ENCODE assay signal across 20 cellular contexts in genomic region chr5:68746220-68747076, GRCh38.
DNase-seq lines count a peak whose midpoint lies in the region; TF ChIP-seq lines count a peak whose summit lies in the region.
"Had no signal": no experiment of that assay in that cellular context is flagged by ENCODE, and none has a peak within 500 bp of the region (broad histone marks: within the 10 kb centered on the region; RNA-seq: fewer than 3 reads in every experiment).

No MANE protein-coding gene starts in this region.

- peak overlapping the region; percentile 95 for H3K27ac ChIP-seq in VCaP
- H3K27ac ChIP-seq in esophagus squamous epithelium, result no peak overlapping the region
- H3K27ac ChIP-seq: cardiac muscle cell, right atrium auricular region, testis had no signal

- peaks cover 2 to 6% (median 2%) of the 10 kb centered on the region in 7 donors for H3K9me3 Mint-ChIP-seq in CD14-positive monocyte
- H3K9me3 Mint-ChIP-seq: endodermal cell, memory B cell had no signal

- H3K27ac Mint-ChIP-seq in CD14-positive monocyte, result no peak overlapping the region
- H3K27ac Mint-ChIP-seq: activated naive CD4-positive, alpha-beta T cell treated with anti-CD3 and anti-CD28 coated beads, Interleukin-2, amount 50 U/mL, for 24 hours; CD4-positive, CD25-positive, alpha-beta regulatory T cell; endodermal cell; memory B cell had no signal

- 48% methylated on average over 12 to 13 of the region's 13 CpGs for WGBS in esophagus squamous epithelium, 2 donors

- H3K4me3 Mint-ChIP-seq in CD14-positive monocyte, result no peak overlapping the region
- H3K4me3 Mint-ChIP-seq: activated naive CD4-positive, alpha-beta T cell treated with anti-CD3 and anti-CD28 coated beads, Interleukin-2, amount 50 U/mL, for 24 hours; CD4-positive, CD25-positive, alpha-beta regulatory T cell; endodermal cell; memory B cell had no signal

- peaks cover 0 to 3% (median 0%) of the 10 kb centered on the region in 4 donors for H3K27me3 ChIP-seq in esophagus squamous epithelium
- H3K27me3 ChIP-seq: right atrium auricular region, testis had no signal

- no peak overlapping the region for H3K4me3 ChIP-seq in esophagus squamous epithelium
- H3K4me3 ChIP-seq: cardiac muscle cell, right atrium auricular region, testis had no signal

- TF ChIP-seq POLR2A in esophagus squamous epithelium (IDR thresholded peaks at IDR 0.05), result no peak

- H3K36me3 Mint-ChIP-seq in CD14-positive monocyte, result no peaks in the 10 kb centered on the region
- H3K36me3 Mint-ChIP-seq: activated naive CD4-positive, alpha-beta T cell treated with anti-CD3 and anti-CD28 coated beads, Interleukin-2, amount 50 U/mL, for 24 hours; CD4-positive, CD25-positive, alpha-beta regulatory T cell; memory B cell had no signal

- H3K4me1 Mint-ChIP-seq in CD14-positive monocyte, result peaks cover 5% of the 10 kb centered on the region
- H3K4me1 Mint-ChIP-seq: endodermal cell, memory B cell had no signal

- no peaks in the 10 kb centered on the region for H3K36me3 ChIP-seq in esophagus squamous epithelium
- H3K36me3 ChIP-seq: cardiac muscle cell, right atrium auricular region had no signal

- no peaks in the 10 kb centered on the region for H3K4me1 ChIP-seq in esophagus squamous epithelium
- H3K4me1 ChIP-seq: right atrium auricular region, testis had no signal

- TF ChIP-seq CTCF in VCaP (conservative IDR thresholded peaks at IDR 0.05) (no peak), CD14-positive monocyte (IDR thresholded peaks at IDR 0.05) (no peak), esophagus squamous epithelium (IDR thresholded peaks at IDR 0.05) (no peak)

- H3K9me3 ChIP-seq in esophagus squamous epithelium, result no peaks in the 10 kb centered on the region
- H3K9me3 ChIP-seq: right atrium auricular region, testis had no signal

- intact Hi-C loops in CD14-positive monocyte (cut with micrococcal nuclease), result no loop called here
- intact Hi-C loops in esophagus squamous epithelium (cut with DNase I), result no loop called here

- DNase-seq in DMS79 (lab: John Stamatoyannopoulos, UW) (peak; percentile 29), kidney tubule cell (ENCODE audit: low spot score) (peak; percentile 67), renal cortical epithelial cell (ENCODE audit: low read depth) (peak; percentile 99), CD14-positive monocyte (ENCODE audit: low spot score) (no peak), esophagus squamous epithelium (lab: John Stamatoyannopoulos, UW) (no peak), COLO668 (lab: John Stamatoyannopoulos, UW; ENCODE audit: unreplicated experiment) (no peak)
- DNase-seq: activated CD8-positive, alpha-beta memory T cell treated with anti-CD3 and anti-CD28 coated beads, Interleukin-2, amount 50 U/mL, for 4 hours; CD4-positive, CD25-positive, alpha-beta regulatory T cell; cortex of kidney; endodermal cell; occipital lobe; PC-3; SIG-M5; stimulated activated naive CD4-positive, alpha-beta T cell treated with Interleukin-2 at 50 U/mL for 16 hours; testis had no signal

- H3K27me3 Mint-ChIP-seq in CD14-positive monocyte (ENCODE audit: low read depth in 3 of 3), result peaks cover 0 to 2% (median 1%) of the 10 kb centered on the region in 3 donors

Comparison
In these comparisons a context has a peak if more than half of its experiments do, and no peak if none do; other contexts are left out.
1. DNase-seq: peak in DMS79 (single experiment), kidney tubule cell (single experiment) and renal cortical epithelial cell (single experiment); none in CD14-positive monocyte (single experiment), esophagus squamous epithelium (single experiment) and COLO668 (single experiment).